29 cellular contexts compared by ENCODE assay signal in genomic region chr5:67199859-67200258, GRCh38. TPM values are rescaled to one million over a fixed set of nuclear protein-coding genes. Genes with fewer than 3 reads are reported as not detected.
A peak's percentile ranks its signal among the peaks of the same experiment; 100 is the strongest.
DNase-seq lines count a peak whose midpoint lies in the region; ATAC-seq, FAIRE-seq and TF ChIP-seq lines count a peak whose summit lies in the region.
"Had no signal": no experiment of that assay in that cellular context is flagged by ENCODE, and none has a peak within 500 bp of the region (broad histone marks: within the 10 kb centered on the region; RNA-seq: fewer than 3 reads in every experiment).

No MANE protein-coding gene starts in this region.

- no peak for TF ChIP-seq EP300 in GM12878 (IDR thresholded peaks at IDR 0.05; ENCODE audit: borderline replicate concordance in 1 of 2, control insufficient read depth in 1 of 2, low read depth in 2 of 2, low read length in 2 of 2)

- H3F3A ChIP-seq in neural progenitor cell (ENCODE audit: low read depth), result no peaks in the 10 kb centered on the region

- H3K4me2 ChIP-seq in GM12878 (ENCODE audit: control insufficient read depth, insufficient read depth) (no peak overlapping the region), neural progenitor cell (no peak overlapping the region)
- H3K4me2 ChIP-seq: hepatocyte had no signal

- BruUV-seq in GM12878 (replicated peaks; lab: Mats Ljungman, UMichigan), result no TSS peak

- H3K79me2 ChIP-seq in GM12878 (ENCODE audit: control insufficient read depth, insufficient read depth, low read length) (no peaks in the 10 kb centered on the region), neural progenitor cell (ENCODE audit: low read depth) (no peaks in the 10 kb centered on the region)
- H3K79me2 ChIP-seq: hepatocyte had no signal

- H4K20me1 ChIP-seq in GM12878 (ENCODE audit: control insufficient read depth, insufficient read depth) (no peaks in the 10 kb centered on the region), neural progenitor cell (ENCODE audit: low read depth) (no peaks in the 10 kb centered on the region)

- in situ Hi-C loops in GM12878 (cut with MboI), result loop anchor here (25.0 kb wide), 1 partner anchor 388 kb away; no protein-coding TSS in a partner anchor

- peaks cover 69% of the 10 kb centered on the region for H3K4me1 ChIP-seq in GM12878 (ENCODE audit: control insufficient read depth, insufficient read depth, low read length)
- H3K4me1 ChIP-seq in neural progenitor cell, result no peaks in the 10 kb centered on the region
- H3K4me1 ChIP-seq: foreskin keratinocyte, SJCRH30 had no signal

- TF ChIP-seq POLR2A in GM12891 (IDR thresholded peaks at IDR 0.05; ENCODE audit: low read depth, low read length) (no peak), NB4 (IDR thresholded peaks at IDR 0.05; ENCODE audit: extremely low read depth, insufficient read length) (no peak), GM12878 (IDR thresholded peaks at IDR 0.05; ENCODE audit: low read depth, low read length) (no peak)

- H3K4me3 ChIP-seq in NB4 (ENCODE audit: low read depth, low read length) (no peak overlapping the region), GM12878 (no peak overlapping the region), neural progenitor cell (no peak overlapping the region)
- H3K4me3 ChIP-seq: hepatocyte, SJCRH30, thyroid gland had no signal

- SMC1A ChIA-PET in GM12878 (lab: Charles Lee; ENCODE audit: uncharacterized antibody, unreplicated experiment), result interaction anchor here (1.8 kb wide), 1 partner anchor 9 kb away, joined by 5 read pairs; no protein-coding TSS in a partner anchor

- H3K27ac ChIP-seq in GM12878 (ENCODE audit: control insufficient read depth, insufficient read depth), result no peak overlapping the region
- H3K27ac ChIP-seq in neural progenitor cell, result no peak overlapping the region
- H3K27ac ChIP-seq: foreskin keratinocyte, hepatocyte, HL-60, SJCRH30, thyroid gland had no signal

- TF ChIP-seq RAD21 in GM12878 (IDR thresholded peaks at IDR 0.05; ENCODE audit: insufficient read depth, low read depth, low read length), result no peak

- H3K9me3 ChIP-seq in GM12878 (replicated peaks; ENCODE audit: control insufficient read depth, insufficient read depth, low read length) (no peaks in the 10 kb centered on the region; the same call in 1 of the 3 replicates), neural progenitor cell (ENCODE audit: low read depth) (no peaks in the 10 kb centered on the region)
- H3K9me3 ChIP-seq: SJCRH30, thyroid gland had no signal

- no peak overlapping the region for H3K27ac Mint-ChIP-seq in neural progenitor cell
- H3K27ac Mint-ChIP-seq: brain; stimulated activated naive CD8-positive, alpha-beta T cell treated with anti-CD3 and anti-CD28 coated beads, Interleukin-15, Interleukin-2, amounts not matched to agents 100 ng/mL and 50 ng/mL, for 24 hours had no signal

- TF ChIP-seq CTCF in NB4 (IDR thresholded peaks at IDR 0.05; ENCODE audit: low read depth, low read length) (no peak), GM12878 (IDR thresholded peaks at IDR 0.05 in 2 of 3, conservative IDR thresholded peaks at IDR 0.05 in 1 of 3; ENCODE audit: control insufficient read depth in 2 of 3, extremely low read depth in 1 of 3, insufficient read depth in 1 of 3, low read depth in 3 of 3, low read length in 3 of 3) (no peak), neural progenitor cell (IDR thresholded peaks at IDR 0.05) (no peak)

- H3K9ac ChIP-seq in GM12878 (ENCODE audit: control insufficient read depth, insufficient read depth, low read length) (no peak overlapping the region), neural progenitor cell (no peak overlapping the region)

- RAD21 ChIA-PET in GM12878 (lab: Charles Lee; ENCODE audit: unreplicated experiment), result interaction anchor here (1.0 kb wide), 1 partner anchor 33 kb away, joined by 3 read pairs; no protein-coding TSS in a partner anchor

- DNase-seq in CD1c-positive myeloid dendritic cell (ENCODE audit: extremely low spot score) (peak; percentile 15), GM12891 (ENCODE audit: insufficient read length, low spot score) (no peak), NB4 (ENCODE audit: low read depth) (peak; percentile 54), GM12878 (ENCODE audit: low read depth, low spot score) (no peak), foreskin melanocyte (no peak), neural progenitor cell (ENCODE audit: low spot score) (no peak)
- no peak for DNase-seq in stimulated activated CD4-positive, alpha-beta T cell treated with anti-CD3 and anti-CD28 coated beads, Interleukin-2, amount 100 ng/mL, for 48 hours
- DNase-seq: activated CD4-positive, CD25-positive, alpha-beta regulatory T cell treated with anti-CD3 and anti-CD28 coated beads, Interleukin-2, amount 50 U/mL, for 72 hours; DMS79 treated with DMSO at 0.1 percent for 48 hours; effector CD8-positive, alpha-beta T cell; foreskin keratinocyte; NCI-H1417 treated with DMSO at 0.1 percent for 48 hours; NCI-H510A; occipital lobe; SJCRH30; small intestine; stimulated activated CD4-positive, alpha-beta T cell treated with anti-CD3 and anti-CD28 coated beads, Interleukin-4, amount 100 ng/mL, for 24 hours; T-helper 9 cell; thyroid gland had no signal

- CTCF ChIA-PET in GM12878 (lab: Yijun Ruan, JAX), result interaction anchor here (0.7 to 1.3 kb wide), 2 partner anchors 34 to 36 kb away, joined by 3 to 4 read pairs; no protein-coding TSS in a partner anchor

- H3K36me3 ChIP-seq in GM12878 (ENCODE audit: control insufficient read depth in 2 of 2, insufficient read depth in 2 of 2, low read length in 1 of 2) (no peaks in the 10 kb centered on the region), neural progenitor cell (no peaks in the 10 kb centered on the region)
- H3K36me3 ChIP-seq: SJCRH30, thyroid gland had no signal

- intact Hi-C loops in GM12878 (cut with micrococcal nuclease; ENCODE audit: unreplicated experiment), result loop anchor here (10.0 kb wide), 2 partner anchors 135 to 355 kb away; no protein-coding TSS in a partner anchor

- H3K4me3 Mint-ChIP-seq in neural progenitor cell, result no peak overlapping the region
- H3K4me3 Mint-ChIP-seq: brain; stimulated activated naive CD8-positive, alpha-beta T cell treated with anti-CD3 and anti-CD28 coated beads, Interleukin-15, Interleukin-2, amounts not matched to agents 100 ng/mL and 50 ng/mL, for 24 hours had no signal

- H3K27me3 ChIP-seq in GM12878 (replicated peaks in 1 of 2; ENCODE audit: control insufficient read depth in 2 of 2, insufficient read depth in 2 of 2, low read length in 1 of 2) (no peaks in the 10 kb centered on the region; a peak in 1 of 4 replicates), neural progenitor cell (no peaks in the 10 kb centered on the region)
- H3K27me3 ChIP-seq: foreskin keratinocyte, hepatocyte, SJCRH30, thyroid gland had no signal

- POLR2A ChIA-PET in GM12878 (lab: Charles Lee), result no interaction called here

- no peaks in the 10 kb centered on the region for H3K36me3 Mint-ChIP-seq in neural progenitor cell
- H3K36me3 Mint-ChIP-seq: brain had no signal

- ATAC-seq in GM12878, result peak; percentile 14; the same call in 1 of the 3 replicates
- no peak for ATAC-seq in SK-N-SH treated with all-trans-retinoic acid at 6 μM for 48 hours
- ATAC-seq: foreskin keratinocyte had no signal

- H3K27me3 Mint-ChIP-seq in neural progenitor cell (ENCODE audit: insufficient read depth, low read depth), result peaks cover 5% of the 10 kb centered on the region
- H3K27me3 Mint-ChIP-seq: brain; stimulated activated naive CD8-positive, alpha-beta T cell treated with anti-CD3 and anti-CD28 coated beads, Interleukin-15, Interleukin-2, amounts not matched to agents 100 ng/mL and 50 ng/mL, for 24 hours had no signal

- H3K4me1 Mint-ChIP-seq in neural progenitor cell, result no peaks in the 10 kb centered on the region

- H3K9me3 Mint-ChIP-seq in neural progenitor cell, result peaks cover 4% of the 10 kb centered on the region

- H2AFZ ChIP-seq in GM12878 (ENCODE audit: control insufficient read depth, low read depth, low read length), result no peak overlapping the region
- H2AFZ ChIP-seq in neural progenitor cell (replicated peaks), result no peak overlapping the region
- H2AFZ ChIP-seq: hepatocyte had no signal

- peak; percentile 52 for FAIRE-seq in GM12891 (lab: Jason Lieb, UNC)
- no peak for FAIRE-seq in GM12878 (lab: Jason Lieb, UNC)
- FAIRE-seq: H54, islet of Langerhans, RCC 7860, small intestine had no signal

TF ChIP-seq in GM12891, 5 proteins besides CTCF, POLR2A, EP300 and RAD21 (continues in another document):
- no peak for TF ChIP-seq TAF1 (IDR thresholded peaks at IDR 0.05; ENCODE audit: low read depth, low read length)
- TF ChIP-seq POLR2AphosphoS5 (IDR thresholded peaks at IDR 0.05; ENCODE audit: low read depth, low read length), result no peak
- no peak for TF ChIP-seq PAX5 (IDR thresholded peaks at IDR 0.05; ENCODE audit: insufficient read depth, low read length, severe bottlenecking)

TF ChIP-seq in GM12878, 131 proteins besides CTCF, POLR2A, EP300 and RAD21 (continues in another document):
- TF ChIP-seq POLR2AphosphoS5 (IDR thresholded peaks at IDR 0.05; ENCODE audit: low read length) (no peak), RUNX3 (IDR thresholded peaks at IDR 0.05; ENCODE audit: low read length) (peak; percentile 92), MEF2A (IDR thresholded peaks at IDR 0.05; ENCODE audit: insufficient read depth, low read depth, low read length) (0 out of 2 replicates have a peak, but pooled peaks have one; percentile 44)

TF ChIP-seq in SK-N-SH treated with all-trans-retinoic acid at 6 μM for 48 hours, 23 proteins besides CTCF, POLR2A, EP300 and RAD21 (continues in another document):
- TF ChIP-seq PPARA (CRISPR knock-in tag; IDR thresholded peaks at IDR 0.05; ENCODE audit: borderline replicate concordance) (no peak), RARB (CRISPR knock-in tag; IDR thresholded peaks at IDR 0.05) (no peak), TCF4 (CRISPR knock-in tag; IDR thresholded peaks at IDR 0.05; ENCODE audit: borderline replicate concordance) (no peak), ARNTL (CRISPR knock-in tag; IDR thresholded peaks at IDR 0.05; ENCODE audit: borderline replicate concordance, low read depth) (no peak)

RNA-seq across cellular contexts. Expression of gene CD180, which starts 3.3 kb away (rescaled TPM):
- polyA plus RNA-seq in GM12891 (2012; ENCODE audit: low read depth, missing spikeins), result 1.1 TPM
- 3.3 and 4.7 TPM in 2 replicates for total RNA-seq in GM12878 (2013; cell fraction: nucleolus; rRNA removed)
- total RNA-seq in GM12878 (2014; rRNA removed) (6.2 and 6.3 TPM in 2 replicates), GM12878 (2014; rRNA removed; fragmentation: Illumina TruSeq; extraction: Trizol) (7.0 and 7.1 TPM in 2 replicates), GM12878 (2021) (5.4 TPM in 2 replicates), neural progenitor cell (ENCODE audit: low replicate concordance) (not detected in 2 replicates)
- polyA plus RNA-seq in GM12878 (2011; ENCODE audit: low read depth), result 4.9 TPM
- polyA plus RNA-seq in GM12878 (2011; rRNA removed) (0.14 and 0.22 TPM in 2 replicates), GM12878 (2014; fragmentation: Illumina TruSeq; extraction: Trizol) (9.7 and 11.3 TPM in 2 replicates), GM12878 (2014; fragmentation: Nextera tagmentation; extraction: Ambion mirVana) (1 to 10 TPM in 1 of 2 experiments, under 1 TPM in 1; 0.71 to 1.2 TPM), GM12878 (2014; rRNA removed) (4.3 and 4.4 TPM in 2 replicates), GM12878 (2016; fragmentation: Nextera tagmentation; extraction: Ambion mirVana) (1 to 10 TPM; 1.1 to 1.5 TPM)
- polyA plus RNA-seq in GM12878 (2011; cell fraction: cytosol; rRNA removed), result 0.18 and 0.19 TPM in 2 replicates
- 0.07 TPM in 2 replicates for polyA plus RNA-seq in GM12878 (2011; cell fraction: nucleus; rRNA removed)
- 4.3 TPM in 2 replicates for polyA plus RNA-seq in GM12878 (2012)
- 0.10 and 0.22 TPM in 2 replicates for polyA minus RNA-seq in GM12878 (2011; rRNA and poly(A)+ RNA removed)
- not detected in 2 replicates for polyA minus RNA-seq in GM12878 (2011; cell fraction: cytosol; rRNA and poly(A)+ RNA removed)
- polyA minus RNA-seq in GM12878 (2011; cell fraction: nucleus; rRNA and poly(A)+ RNA removed), result 0.12 and 0.19 TPM in 2 replicates
- total RNA-seq: chondrocyte, foreskin keratinocyte, renal cortical epithelial cell, SJCRH30 had no signal
- polyA plus RNA-seq: foreskin keratinocyte, hepatocyte had no signal

Comparison
In these comparisons a context has a peak if more than half of its experiments do, and no peak if none do; other contexts are left out.
1. DNase-seq: peak in CD1c-positive myeloid dendritic cell (single experiment) and NB4 (single experiment); none in GM12891 (single experiment), GM12878 (single experiment), stimulated activated CD4-positive, alpha-beta T cell treated with anti-CD3 and anti-CD28 coated beads, Interleukin-2, amount 100 ng/mL, for 48 hours (0 of 2), foreskin melanocyte (single experiment) and neural progenitor cell (single experiment).